In the genomic region with DNA sequence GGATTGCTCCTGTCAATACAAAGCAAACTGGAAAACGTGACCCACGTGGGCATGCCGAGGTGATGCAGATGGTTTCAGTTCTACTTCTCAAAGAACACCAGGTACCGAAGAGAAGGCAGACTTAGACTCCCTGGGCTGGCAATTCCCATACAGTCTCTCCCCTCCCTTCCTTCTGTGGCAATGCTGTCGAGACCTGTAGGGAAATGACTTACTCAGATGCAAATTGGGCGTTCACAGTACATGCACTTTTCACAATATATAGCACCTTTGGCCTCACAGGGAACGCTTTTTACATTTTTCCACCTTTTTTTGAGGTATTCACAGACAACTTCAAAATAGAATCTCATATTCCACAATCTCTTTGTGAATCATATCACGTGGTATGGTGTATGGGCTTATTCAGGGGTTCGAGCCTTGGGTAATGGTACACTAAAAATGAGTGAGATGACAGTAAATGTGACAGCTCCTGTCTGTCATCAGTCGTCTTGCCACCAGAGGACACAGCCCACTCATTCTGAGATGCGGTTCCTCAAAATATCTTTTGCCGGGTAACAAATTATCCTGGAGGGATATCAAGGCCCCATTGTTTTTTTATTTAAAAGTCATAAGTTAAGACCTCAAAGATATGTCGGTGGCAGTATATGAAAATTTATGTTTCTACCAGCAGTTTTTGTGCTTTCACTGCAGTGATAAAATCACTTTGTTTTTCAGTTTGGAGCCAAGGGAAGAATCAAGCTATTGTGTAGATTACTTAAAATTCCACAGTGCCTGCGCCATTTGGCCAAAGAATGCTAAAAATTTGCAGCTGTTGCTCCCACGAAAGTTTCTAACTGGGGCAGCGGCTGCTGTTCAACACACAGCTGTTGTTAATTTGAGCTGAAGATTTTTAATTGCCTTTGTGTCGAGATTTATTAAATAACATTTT, we compare ENCODE assay signal across 12 cellular contexts.
DNase-seq lines count a peak whose midpoint lies in the region; ATAC-seq and TF ChIP-seq lines count a peak whose summit lies in the region.
"Had no signal": no experiment of that assay in that cellular context is flagged by ENCODE, and none has a peak within 500 bp of the region (broad histone marks: within the 10 kb centered on the region; RNA-seq: fewer than 3 reads in every experiment).

No MANE protein-coding gene starts in this region.

- H3K4me3 ChIP-seq in BJ (ENCODE audit: low read depth, low read length) (no peak overlapping the region), SK-N-SH (ENCODE audit: low read depth in 2 of 2, low read length in 1 of 2) (no peak overlapping the region), foreskin fibroblast (ENCODE audit: low read depth in 1 of 2, low read length in 2 of 2) (no peak overlapping the region)
- H3K4me3 ChIP-seq: ascending aorta, pancreas, thyroid gland had no signal

- DNase-seq in BJ (ENCODE audit: low read depth) (peak; percentile 91), SK-N-SH (no peak), foreskin fibroblast (peak; percentile 89 to 94), nucleus accumbens (lab: John Stamatoyannopoulos, UW) (peak in 37 of 56 donors; percentile 3 to 71 (median 35)), RKO (ENCODE audit: low spot score) (no peak), NCI-H1436 treated with DMSO at 0.1 percent for 48 hours (lab: John Stamatoyannopoulos, UW) (no peak)
- DNase-seq in activated T-cell treated with anti-CD3 and anti-CD28 coated beads, Interleukin-2, amount 50 U/mL, for 1 hour: no peak
- DNase-seq: pancreas, T-helper 2 cell, thyroid gland had no signal

- TF ChIP-seq RAD21 in SK-N-SH (IDR thresholded peaks at IDR 0.05; ENCODE audit: low read length): no peak

- TF ChIP-seq CTCF in BJ (IDR thresholded peaks at IDR 0.05; ENCODE audit: insufficient read depth, low read depth, low read length): no peak
- TF ChIP-seq CTCF in SK-N-SH (IDR thresholded peaks at IDR 0.05): no peak
- no peak for TF ChIP-seq CTCF in foreskin fibroblast (IDR thresholded peaks at IDR 0.05; ENCODE audit: low read depth, low read length)

- no peaks in the 10 kb centered on the region for H3K9me2 ChIP-seq in SK-N-SH

- CTCF ChIA-PET in BJ (lab: Yijun Ruan, JAX): interaction anchor here (0.8 to 2.9 kb wide), 8 partner anchors 14 to 361 kb away, joined by 3 to 14 read pairs (median 4); partner anchors contain the start of gene AK5
- CTCF ChIA-PET in SK-N-SH (lab: Yijun Ruan, JAX): interaction anchor here (0.7 to 1.2 kb wide), 2 partner anchors 233 to 1094 kb away, joined by 3 read pairs; no protein-coding TSS in a partner anchor

- no peaks in the 10 kb centered on the region for H4K20me1 ChIP-seq in SK-N-SH (ENCODE audit: insufficient read depth)

- H3K4me2 ChIP-seq in SK-N-SH: peak overlapping the region; percentile 62

- no peaks in the 10 kb centered on the region for H3K79me2 ChIP-seq in SK-N-SH (ENCODE audit: insufficient read depth)

- no peak for ATAC-seq in HG02623 (IDR thresholded peaks at IDR 0.05; ENCODE audit: unreplicated experiment)

- H3K27me3 ChIP-seq in BJ (ENCODE audit: control insufficient read depth, insufficient read depth, low read length) (no peaks in the 10 kb centered on the region), SK-N-SH (ENCODE audit: insufficient read depth) (no peaks in the 10 kb centered on the region)
- H3K27me3 ChIP-seq: ascending aorta, pancreas, thyroid gland had no signal

- POLR2A ChIA-PET in BJ (lab: Charles Lee) (no interaction called here), SK-N-SH (lab: Yijun Ruan, JAX) (no interaction called here)

- peaks cover 19 to 39% of the 10 kb centered on the region in 2 experiments for H3K4me1 ChIP-seq in SK-N-SH (ENCODE audit: control insufficient read depth in 1 of 2, insufficient read depth in 2 of 2, low read depth in 1 of 2, low read length in 1 of 2)
- H3K4me1 ChIP-seq: ascending aorta, pancreas had no signal

- H3K27ac ChIP-seq in SK-N-SH (ENCODE audit: low read depth in 2 of 2, low read length in 1 of 2): peak overlapping the region; percentile 87 to 95
- H3K27ac ChIP-seq: ascending aorta, pancreas, thyroid gland had no signal

- WGBS in SK-N-SH (ENCODE audit: low lambda C conversion rate): 33% methylated on average over 17 of the region's 17 CpGs

- no peaks in the 10 kb centered on the region for H3K36me3 ChIP-seq in BJ (ENCODE audit: control insufficient read depth, insufficient read depth, low read length)
- peaks cover 0 to 3% of the 10 kb centered on the region in 2 experiments for H3K36me3 ChIP-seq in SK-N-SH (replicated peaks in 1 of 2; ENCODE audit: control insufficient read depth in 1 of 2, insufficient read depth in 2 of 2, low read length in 1 of 2)
- H3K36me3 ChIP-seq: ascending aorta, pancreas, thyroid gland had no signal

- peaks cover 58% of the 10 kb centered on the region for H3F3A ChIP-seq in SK-N-SH (replicated peaks; ENCODE audit: insufficient read depth)

- peak overlapping the region; percentile 63 for H3K9ac ChIP-seq in SK-N-SH

- no peak overlapping the region for H2AFZ ChIP-seq in SK-N-SH (ENCODE audit: low read depth)

- TF ChIP-seq EP300 in SK-N-SH (IDR thresholded peaks at IDR 0.05; ENCODE audit: borderline replicate concordance in 1 of 2, low read depth in 1 of 2, low read length in 1 of 2): peak; percentile 59 to 99

- no peaks in the 10 kb centered on the region for H3K9me3 ChIP-seq in SK-N-SH
- H3K9me3 ChIP-seq: ascending aorta, pancreas, thyroid gland had no signal

TF ChIP-seq in SK-N-SH, 30 proteins besides CTCF, POLR2A, EP300 and RAD21 (continues in another document):
- TF ChIP-seq RXRA (IDR thresholded peaks at IDR 0.05; ENCODE audit: borderline replicate concordance, low read depth) (peak; percentile 85), FOSL2 (IDR thresholded peaks at IDR 0.05; ENCODE audit: borderline replicate concordance, low read depth) (peak; percentile 76), POLR2AphosphoS5 (IDR thresholded peaks at IDR 0.05; ENCODE audit: low read depth, low read length) (peak; percentile 84), MEF2A (IDR thresholded peaks at IDR 0.05; ENCODE audit: borderline replicate concordance, low read depth) (peak; percentile 51; the same call in 1 of the 2 replicates), SMC3 (IDR thresholded peaks at IDR 0.05; ENCODE audit: low read depth, low read length) (no peak), TEAD4 (IDR thresholded peaks at IDR 0.05; ENCODE audit: borderline replicate concordance, insufficient read depth) (peak; percentile 100), JUND (IDR thresholded peaks at IDR 0.05) (peak; percentile 92), TAF1 (IDR thresholded peaks at IDR 0.05; ENCODE audit: borderline replicate concordance, low read depth, low read length) (peak; percentile 13; the same call in 1 of the 2 replicates), ZBTB33 (IDR thresholded peaks at IDR 0.05; ENCODE audit: borderline replicate concordance, low read depth) (peak; percentile 79; the same call in 1 of the 2 replicates), EZH2phosphoT487 (IDR thresholded peaks at IDR 0.05; ENCODE audit: borderline replicate concordance, low read depth) (no peak), NRF1 (IDR thresholded peaks at IDR 0.05; ENCODE audit: low read depth, low read length) (no peak), TCF12 (IDR thresholded peaks at IDR 0.05) (peak; percentile 100), RFX5 (IDR thresholded peaks at IDR 0.05; ENCODE audit: low read length) (no peak), YY1 (IDR thresholded peaks at IDR 0.05; ENCODE audit: low read depth) (no peak; the same call in 1 of the 2 replicates), FOXM1 (IDR thresholded peaks at IDR 0.05; ENCODE audit: low read depth) (peak; percentile 98), FOXJ3 (CRISPR knock-in tag; IDR thresholded peaks at IDR 0.05) (no peak)
- TF ChIP-seq, protein P1, sequence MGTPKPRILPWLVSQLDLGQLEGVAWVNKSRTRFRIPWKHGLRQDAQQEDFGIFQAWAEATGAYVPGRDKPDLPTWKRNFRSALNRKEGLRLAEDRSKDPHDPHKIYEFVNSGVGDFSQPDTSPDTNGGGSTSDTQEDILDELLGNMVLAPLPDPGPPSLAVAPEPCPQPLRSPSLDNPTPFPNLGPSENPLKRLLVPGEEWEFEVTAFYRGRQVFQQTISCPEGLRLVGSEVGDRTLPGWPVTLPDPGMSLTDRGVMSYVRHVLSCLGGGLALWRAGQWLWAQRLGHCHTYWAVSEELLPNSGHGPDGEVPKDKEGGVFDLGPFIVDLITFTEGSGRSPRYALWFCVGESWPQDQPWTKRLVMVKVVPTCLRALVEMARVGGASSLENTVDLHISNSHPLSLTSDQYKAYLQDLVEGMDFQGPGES (IDR thresholded peaks at IDR 0.05; ENCODE audit: low read depth, low read length): no peak
- TF ChIP-seq, protein P2, sequence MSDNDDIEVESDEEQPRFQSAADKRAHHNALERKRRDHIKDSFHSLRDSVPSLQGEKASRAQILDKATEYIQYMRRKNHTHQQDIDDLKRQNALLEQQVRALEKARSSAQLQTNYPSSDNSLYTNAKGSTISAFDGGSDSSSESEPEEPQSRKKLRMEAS (IDR thresholded peaks at IDR 0.05; ENCODE audit: low read depth): 0 out of 2 replicates have a peak, but pooled peaks have one; percentile 39
- TF ChIP-seq, protein P3, sequence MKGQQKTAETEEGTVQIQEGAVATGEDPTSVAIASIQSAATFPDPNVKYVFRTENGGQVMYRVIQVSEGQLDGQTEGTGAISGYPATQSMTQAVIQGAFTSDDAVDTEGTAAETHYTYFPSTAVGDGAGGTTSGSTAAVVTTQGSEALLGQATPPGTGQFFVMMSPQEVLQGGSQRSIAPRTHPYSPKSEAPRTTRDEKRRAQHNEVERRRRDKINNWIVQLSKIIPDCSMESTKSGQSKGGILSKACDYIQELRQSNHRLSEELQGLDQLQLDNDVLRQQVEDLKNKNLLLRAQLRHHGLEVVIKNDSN (IDR thresholded peaks at IDR 0.05; ENCODE audit: borderline replicate concordance, low read depth): no peak; the same call in 1 of the 2 replicates

Comparison
In these comparisons a context has a peak if more than half of its experiments do, and no peak if none do; other contexts are left out.
1. DNase-seq: peak in BJ (single experiment), foreskin fibroblast (2 of 2) and nucleus accumbens (37 of 56); none in SK-N-SH (single experiment), activated T-cell treated with anti-CD3 and anti-CD28 coated beads, Interleukin-2, amount 50 U/mL, for 1 hour (single experiment), RKO (single experiment) and NCI-H1436 treated with DMSO at 0.1 percent for 48 hours (single experiment).